In the genomic region with DNA sequence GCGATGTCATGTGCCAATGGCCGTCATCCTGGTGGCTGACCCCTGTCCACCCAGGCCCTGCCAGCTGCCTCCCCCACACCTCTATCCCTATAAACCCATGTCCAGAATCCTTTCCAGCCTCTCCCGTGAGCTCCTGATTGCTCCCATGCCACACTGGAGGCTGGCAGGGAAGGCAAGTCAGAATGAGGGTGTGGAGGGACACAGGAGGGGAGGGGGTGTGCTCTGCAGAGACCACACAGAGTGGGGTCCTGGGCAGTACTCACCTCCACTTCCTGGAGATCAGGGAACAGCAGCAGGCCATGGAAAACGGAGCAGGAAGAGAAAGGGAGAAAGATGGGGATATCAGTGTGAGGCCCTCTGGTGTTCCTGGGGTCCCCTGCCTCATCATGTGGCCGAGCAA, we compare ENCODE assay signal across 13 cellular contexts.
"Had no signal": no experiment of that assay in that cellular context is flagged by ENCODE, and none has a peak within 500 bp of the region (broad histone marks: within the 10 kb centered on the region; RNA-seq: fewer than 3 reads in every experiment).

No MANE protein-coding gene starts in this region.

- H3K27ac Mint-ChIP-seq: endodermal cell; T-helper 2 cell treated with Interferon-gamma antibody and Interleukin-4, amounts not matched to agents 5 μg/mL and 100 μg/mL, for 36 hours had no signal

- H3K4me3 Mint-ChIP-seq: activated naive CD4-positive, alpha-beta T cell treated with anti-CD3 and anti-CD28 coated beads for 36 hours; activated T-cell treated with anti-CD3 and anti-CD28 coated beads, Interleukin-2, amount 50 U/mL, for 72 hours; endodermal cell; T-helper 2 cell treated with Interferon-gamma antibody and Interleukin-4, amounts not matched to agents 5 μg/mL and 100 μg/mL, for 36 hours had no signal

- H3K36me3 ChIP-seq: sigmoid colon had no signal

- H3K9me3 ChIP-seq: sigmoid colon, testis had no signal

- H3K9me3 Mint-ChIP-seq: activated naive CD4-positive, alpha-beta T cell treated with anti-CD3 and anti-CD28 coated beads for 36 hours; activated T-cell treated with anti-CD3 and anti-CD28 coated beads, Interleukin-2, amount 50 U/mL, for 72 hours; endodermal cell; T-helper 2 cell treated with Interferon-gamma antibody and Interleukin-4, amounts not matched to agents 5 μg/mL and 100 μg/mL, for 36 hours had no signal

- H3K27me3 ChIP-seq: testis had no signal

- ATAC-seq: activated CD4-positive, CD25-positive, alpha-beta regulatory T cell treated with anti-CD3 and anti-CD28 coated beads, Interleukin-2, amount 50 U/mL, for 24 hours; activated T-cell treated with anti-CD3 and anti-CD28 coated beads, Interleukin-2, amount 50 U/mL, for 72 hours; SK-N-SH treated with all-trans-retinoic acid at 6 μM for 48 hours; stimulated activated naive CD8-positive, alpha-beta T cell treated with anti-CD3 and anti-CD28 coated beads, Interleukin-15, Interleukin-2, amounts not matched to agents 100 U/mL and 50 U/mL, for 24 hours had no signal

- DNase-seq: activated naive CD4-positive, alpha-beta T cell treated with anti-CD3 and anti-CD28 coated beads for 36 hours; activated T-cell treated with anti-CD3 and anti-CD28 coated beads, Interleukin-2, amount 50 U/mL, for 72 hours; anterior cingulate cortex; dermis blood vessel endothelial cell; endodermal cell; hippocampal formation; sigmoid colon; stimulated activated CD4-positive, alpha-beta T cell treated with anti-CD3 and anti-CD28 coated beads, Interleukin-12 subunit alpha, Interleukin-12 subunit beta, amount 100 ng/mL, for 4 hours; stimulated activated naive CD8-positive, alpha-beta T cell treated with anti-CD3 and anti-CD28 coated beads, Interleukin-15, Interleukin-2, amounts not matched to agents 100 U/mL and 50 U/mL, for 24 hours; testis had no signal

- H3K4me1 Mint-ChIP-seq: endodermal cell had no signal

- H3K4me3 ChIP-seq: sigmoid colon, testis had no signal

- H3K27ac ChIP-seq: sigmoid colon, testis had no signal
